Comparison of ENCODE assay signal across 1 cellular context in the genomic region with DNA sequence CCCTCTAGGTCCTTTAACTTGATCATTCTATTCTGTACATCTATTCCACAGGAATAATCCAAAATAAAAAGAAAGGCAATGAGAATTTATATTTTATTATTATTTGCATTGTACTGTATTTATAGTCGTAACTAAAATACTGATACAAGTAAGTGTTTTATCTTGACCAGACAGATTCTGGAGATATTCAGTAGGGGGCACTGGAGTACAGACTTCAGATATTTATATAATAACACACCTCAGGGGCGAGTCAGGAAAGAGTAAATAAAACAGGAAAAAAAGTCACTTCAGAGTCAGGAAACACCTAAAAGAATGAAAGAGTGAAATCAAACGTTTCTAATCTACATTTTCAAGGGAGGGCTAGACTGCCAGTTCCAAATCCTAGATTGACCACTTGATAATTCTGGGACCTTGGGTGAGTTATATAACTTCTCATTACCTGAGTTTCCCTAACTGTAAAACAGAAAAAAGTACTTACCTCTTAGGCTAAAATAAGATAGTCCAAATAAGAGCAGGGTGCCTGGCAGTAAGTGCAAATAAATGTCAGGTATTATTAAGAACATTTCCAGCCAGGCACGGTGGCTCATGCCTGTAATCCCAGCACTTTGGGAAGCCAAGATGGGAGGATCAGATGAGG.
TF ChIP-seq lines count a peak whose summit lies in the region.

No MANE protein-coding gene starts in this region.

TF ChIP-seq in WTC11, 78 proteins besides CTCF, POLR2A, EP300 and RAD21 (continued from another document):
- TF ChIP-seq NR1H2 (CRISPR knock-in tag; IDR thresholded peaks at IDR 0.05): no peak
- TF ChIP-seq ATF6 (CRISPR knock-in tag; IDR thresholded peaks at IDR 0.05): no peak
- no peak for TF ChIP-seq NFYB (CRISPR knock-in tag; conservative IDR thresholded peaks at IDR 0.05; ENCODE audit: low read depth)
- no peak for TF ChIP-seq SOX15 (CRISPR knock-in tag; IDR thresholded peaks at IDR 0.05)
- TF ChIP-seq ZNF396 (CRISPR knock-in tag; IDR thresholded peaks at IDR 0.05; ENCODE audit: borderline replicate concordance): no peak
- no peak for TF ChIP-seq MYBL2 (CRISPR knock-in tag; IDR thresholded peaks at IDR 0.05)
- TF ChIP-seq RELA (CRISPR knock-in tag; IDR thresholded peaks at IDR 0.05; ENCODE audit: borderline replicate concordance): no peak
TF ChIP-seq in WTC11: peak in this region for 0.
